Comparison of ENCODE assay signal across 14 cellular contexts in the genomic region with DNA sequence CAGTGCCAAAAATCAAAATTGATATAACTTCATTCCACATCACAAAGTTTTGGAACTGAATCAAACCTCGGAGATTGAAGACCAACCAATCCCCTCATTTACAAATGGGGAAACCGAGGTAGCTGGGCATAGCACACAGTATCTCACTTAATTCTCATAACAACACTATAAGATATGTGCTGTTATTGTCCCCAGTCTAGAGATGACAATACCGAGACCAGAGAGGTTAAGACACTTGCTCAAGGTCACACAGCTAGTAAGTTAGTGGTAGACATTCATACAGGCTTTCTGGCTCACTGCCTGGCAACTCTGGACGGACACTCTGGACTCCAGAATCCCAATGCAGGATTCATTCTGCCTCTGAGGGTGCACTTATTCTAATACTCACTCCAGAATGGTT.
A peak's percentile ranks its signal among the peaks of the same experiment; 100 is the strongest.
DNase-seq lines count a peak whose midpoint lies in the region; ATAC-seq and TF ChIP-seq lines count a peak whose summit lies in the region.
"Had no signal": no experiment of that assay in that cellular context is flagged by ENCODE, and none has a peak within 500 bp of the region (broad histone marks: within the 10 kb centered on the region; RNA-seq: fewer than 3 reads in every experiment).

No MANE protein-coding gene starts in this region.

- CTCF ChIA-PET in HCT116 (lab: Charles Lee): interaction anchor here (1.0 to 2.8 kb wide), 17 partner anchors 8 to 559 kb away, joined by 3 to 25 read pairs (median 4); no protein-coding TSS in a partner anchor
- CTCF ChIA-PET in Panc1 (lab: Charles Lee): interaction anchor here (0.5 to 1.1 kb wide), 5 partner anchors 37 to 367 kb away, joined by 3 to 4 read pairs (median 3); no protein-coding TSS in a partner anchor

- H3K36me3 ChIP-seq in HCT116 (ENCODE audit: control insufficient read depth in 1 of 2, insufficient read depth in 2 of 2, low read length in 2 of 2): no peaks in the 10 kb centered on the region
- H3K36me3 ChIP-seq in KMS-11 (ENCODE audit: insufficient read depth): no peaks in the 10 kb centered on the region
- H3K36me3 ChIP-seq in Panc1 (ENCODE audit: control insufficient read depth, insufficient read depth, low read length): no peaks in the 10 kb centered on the region
- H3K36me3 ChIP-seq in hepatocyte (replicated peaks; ENCODE audit: insufficient read depth, low read depth): no peaks in the 10 kb centered on the region
- H3K36me3 ChIP-seq: BLaER1 had no signal

- no peaks in the 10 kb centered on the region for H3K36me3 Mint-ChIP-seq in endothelial cell (ENCODE audit: low read depth, unreplicated experiment)
- H3K36me3 Mint-ChIP-seq: CD14-positive monocyte; CD4-positive, alpha-beta memory T cell had no signal

- no peaks in the 10 kb centered on the region for H3K9me2 ChIP-seq in HCT116 (ENCODE audit: insufficient read depth)
- no peaks in the 10 kb centered on the region for H3K9me2 ChIP-seq in hepatocyte (replicated peaks; ENCODE audit: insufficient read depth)

- intact Hi-C loops in HCT116 (cut with micrococcal nuclease) (loop anchor here (1.0 to 10.0 kb wide), 4 partner anchors 140 to 557 kb away; no protein-coding TSS in a partner anchor), Panc1 (cut with micrococcal nuclease; ENCODE audit: unreplicated experiment) (loop anchor here (2.0 to 10.0 kb wide), 2 partner anchors 139 to 255 kb away; no protein-coding TSS in a partner anchor)

- DNase-seq in HCT116 (ENCODE audit: low read depth, low spot score) (no peak), Panc1 (ENCODE audit: low read depth, low spot score) (no peak), hepatocyte (ENCODE audit: low spot score) (no peak), endothelial cell (ENCODE audit: low spot score) (no peak), NCI-H187 treated with DMSO at 0.1 percent for 48 hours (lab: John Stamatoyannopoulos, UW) (no peak), AG20443 (ENCODE audit: low spot score) (no peak), NCI-H187 (lab: John Stamatoyannopoulos, UW) (no peak)
- DNase-seq: DMS79 had no signal

- no peak overlapping the region for H3K27ac ChIP-seq in HCT116 (ENCODE audit: low read depth, low read length)
- H3K27ac ChIP-seq in KMS-11: no peak overlapping the region
- H3K27ac ChIP-seq in Panc1 (ENCODE audit: low read length): peak overlapping the region; percentile 41; the same call in 1 of the 2 replicates
- H3K27ac ChIP-seq in hepatocyte: no peak overlapping the region
- H3K27ac ChIP-seq: BLaER1 had no signal

- peaks cover 5% of the 10 kb centered on the region for H3K4me1 Mint-ChIP-seq in endothelial cell (ENCODE audit: unreplicated experiment)

- H3K4me2 ChIP-seq in HCT116 (ENCODE audit: low read length) (peak overlapping the region; percentile 57; the same call in 1 of the 2 replicates), KMS-11 (peak overlapping the region; percentile 25; the same call in 1 of the 2 replicates), hepatocyte (peak overlapping the region; percentile 59)
- H3K4me2 ChIP-seq: BLaER1 had no signal

- H3K27me3 ChIP-seq in HCT116 (ENCODE audit: insufficient read depth, low read length) (no peaks in the 10 kb centered on the region), KMS-11 (ENCODE audit: insufficient read depth, low read depth) (no peaks in the 10 kb centered on the region), Panc1 (ENCODE audit: control insufficient read depth, insufficient read depth, low read length) (no peaks in the 10 kb centered on the region), hepatocyte (no peaks in the 10 kb centered on the region)
- H3K27me3 ChIP-seq: BLaER1 had no signal

- 84% methylated on average over 4 of the region's 4 CpGs for WGBS in hepatocyte (ENCODE audit: low lambda C conversion rate, missing lambda C conversion rate)

- H4K20me1 ChIP-seq in HCT116 (ENCODE audit: insufficient read depth) (no peaks in the 10 kb centered on the region), KMS-11 (ENCODE audit: insufficient read depth) (no peaks in the 10 kb centered on the region), hepatocyte (ENCODE audit: insufficient read depth, poor library complexity, severe bottlenecking) (no peaks in the 10 kb centered on the region)
- H4K20me1 ChIP-seq: BLaER1 had no signal

- RAD21 ChIA-PET in HCT116 (lab: Charles Lee; ENCODE audit: low non-redundant PET in 1 of 2, low total read pairs in 2 of 2, uncharacterized antibody in 2 of 2, unreplicated experiment in 2 of 2): interaction anchor here in 1 of 2 experiments (0.7 kb wide), 1 partner anchor 557 kb away, joined by 3 read pairs; no protein-coding TSS in a partner anchor

- no peaks in the 10 kb centered on the region for H3K9me3 Mint-ChIP-seq in endothelial cell (ENCODE audit: unreplicated experiment)
- H3K9me3 Mint-ChIP-seq: CD14-positive monocyte, GM23338, IgD-negative memory B cell had no signal

- no peak for TF ChIP-seq POLR2A in HCT116 (IDR thresholded peaks at IDR 0.05; ENCODE audit: borderline replicate concordance, extremely low read depth, insufficient read depth, insufficient read length)

- H3K9ac ChIP-seq in HCT116 (ENCODE audit: low read length) (no peak overlapping the region), KMS-11 (no peak overlapping the region)
- H3K9ac ChIP-seq: BLaER1 had no signal

- H3K79me2 ChIP-seq in HCT116 (ENCODE audit: insufficient read depth, low read length) (no peaks in the 10 kb centered on the region), KMS-11 (ENCODE audit: insufficient read depth, low read depth) (no peaks in the 10 kb centered on the region), hepatocyte (no peaks in the 10 kb centered on the region)

- in situ Hi-C loops in Panc1 (cut with HindIII; ENCODE audit: low pct_unique_long_range_greater_than_20kb, low sequenced_read_pairs): no loop called here

- H3K4me3 ChIP-seq in HCT116 (replicated peaks in 1 of 2; ENCODE audit: low read depth in 1 of 2, low read length in 2 of 2) (no peak overlapping the region), KMS-11 (IDR thresholded peaks at IDR 0.05; ENCODE audit: insufficient read depth, low read depth, low read length) (no peak overlapping the region), Panc1 (ENCODE audit: low read depth in 2 of 2, low read length in 2 of 2) (no peak overlapping the region), hepatocyte (no peak overlapping the region)
- H3K4me3 ChIP-seq: BLaER1, GM23338 had no signal

- H2AFZ ChIP-seq in HCT116 (ENCODE audit: low read depth, low read length, poor library complexity, severe bottlenecking) (no peak overlapping the region), KMS-11 (ENCODE audit: low read depth) (no peak overlapping the region), hepatocyte (no peak overlapping the region)
- H2AFZ ChIP-seq: GM23338 had no signal

- no peak overlapping the region for H3K27ac Mint-ChIP-seq in endothelial cell (ENCODE audit: unreplicated experiment)
- H3K27ac Mint-ChIP-seq: CD14-positive monocyte, GM23338, IgD-negative memory B cell had no signal

- POLR2A ChIA-PET in HCT116 (lab: Charles Lee) (no interaction called here), Panc1 (lab: Charles Lee) (interaction anchor here (1.0 kb wide), 1 partner anchor 212 kb away, joined by 3 read pairs; no protein-coding TSS in a partner anchor)

- TF ChIP-seq CTCF in HCT116 (IDR thresholded peaks at IDR 0.05 in 2 of 3, conservative IDR thresholded peaks at IDR 0.05 in 1 of 3; ENCODE audit: borderline replicate concordance in 1 of 3, insufficient read depth in 1 of 3, low read depth in 2 of 3, low read length in 2 of 3) (no peak), KMS-11 (conservative IDR thresholded peaks at IDR 0.05; ENCODE audit: low read depth, low read length) (no peak), Panc1 (IDR thresholded peaks at IDR 0.05) (no peak), hepatocyte (IDR thresholded peaks at IDR 0.05; ENCODE audit: poor library complexity) (no peak), endothelial cell (IDR thresholded peaks at IDR 0.05; ENCODE audit: unreplicated experiment) (no peak)

- H3K4me3 Mint-ChIP-seq in endothelial cell (ENCODE audit: unreplicated experiment): no peak overlapping the region
- H3K4me3 Mint-ChIP-seq: CD14-positive monocyte; CD4-positive, alpha-beta memory T cell; GM23338; IgD-negative memory B cell had no signal

- no peaks in the 10 kb centered on the region for H3K9me3 ChIP-seq in HCT116 (ENCODE audit: control insufficient read depth in 1 of 2, insufficient read depth in 1 of 2, low read depth in 1 of 2, low read length in 2 of 2)
- no peaks in the 10 kb centered on the region for H3K9me3 ChIP-seq in Panc1 (ENCODE audit: control insufficient read depth, insufficient read depth, low read depth, low read length)
- no peaks in the 10 kb centered on the region for H3K9me3 ChIP-seq in hepatocyte (ENCODE audit: low read depth)
- H3K9me3 ChIP-seq: BLaER1 had no signal

- ATAC-seq in HCT116 (no peak), Panc1 (no peak)

- H3K4me1 ChIP-seq in HCT116 (ENCODE audit: control insufficient read depth in 1 of 2, insufficient read depth in 2 of 2, low read length in 2 of 2) (0 out of 4 replicates have a peak, but pooled peaks cover 0 to 2% of the 10 kb centered on the region in 2 experiments), KMS-11 (ENCODE audit: low read depth, poor library complexity, severe bottlenecking) (peaks cover 3% of the 10 kb centered on the region), Panc1 (ENCODE audit: control insufficient read depth, insufficient read depth, low read length) (peaks cover 8% of the 10 kb centered on the region), hepatocyte (ENCODE audit: insufficient read depth) (no peaks in the 10 kb centered on the region)

- BruUV-seq in HCT116 (replicated peaks; lab: Mats Ljungman, UMichigan) (no TSS peak), Panc1 (replicated peaks; lab: Mats Ljungman, UMichigan) (no TSS peak)

- peaks cover 2% of the 10 kb centered on the region for H3K27me3 Mint-ChIP-seq in endothelial cell (ENCODE audit: unreplicated experiment)
- H3K27me3 Mint-ChIP-seq: IgD-negative memory B cell had no signal

- TF ChIP-seq RAD21 in HCT116 (IDR thresholded peaks at IDR 0.05; ENCODE audit: low read depth): no peak

TF ChIP-seq in HCT116, 20 proteins besides CTCF, POLR2A, EP300 and RAD21:
- no peak for TF ChIP-seq YY1 (IDR thresholded peaks at IDR 0.05; ENCODE audit: extremely low read depth, insufficient replicate concordance, low read depth, low read length)
